1 cellular context compared by ENCODE assay signal in genomic region chr12:118016424-118017264, GRCh38.
TF ChIP-seq lines count a peak whose summit lies in the region.

Gene RFC5 (plus strand): TSS chr12:118016703. CDS start chr12:118016828, 125 bp downstream.

TF ChIP-seq in K562, 482 proteins besides CTCF, POLR2A, EP300 and RAD21 (continued from another document):
- TF ChIP-seq ASH1L (IDR thresholded peaks at IDR 0.05; ENCODE audit: borderline replicate concordance, low read depth, partially characterized antibody) (no peak), NRF1 (conservative IDR thresholded peaks at IDR 0.05 in 1 of 2, IDR thresholded peaks at IDR 0.05 in 1 of 2) (peak; percentile 73 to 80; a peak in 3 of 4 replicates), GABPB1 (CRISPR knock-in tag; IDR thresholded peaks at IDR 0.05) (peak; percentile 85), ZNF212 (CRISPR knock-in tag; IDR thresholded peaks at IDR 0.05) (no peak), SUPT5H (IDR thresholded peaks at IDR 0.05) (peak; percentile 92), SLC30A9 (CRISPR knock-in tag; IDR thresholded peaks at IDR 0.05) (no peak), NR3C1 (CRISPR knock-in tag; IDR thresholded peaks at IDR 0.05) (no peak), FOXK2 (conservative IDR thresholded peaks at IDR 0.05 in 1 of 2, IDR thresholded peaks at IDR 0.05 in 1 of 2; ENCODE audit: low read depth in 2 of 2) (no peak; a peak in 1 of 4 replicates), KDM2B (CRISPR knock-in tag; IDR thresholded peaks at IDR 0.05) (no peak), ZBTB12 (CRISPR knock-in tag; IDR thresholded peaks at IDR 0.05) (no peak), ZNF316 (IDR thresholded peaks at IDR 0.05) (no peak), FIP1L1 (IDR thresholded peaks at IDR 0.05; ENCODE audit: low read depth, low read length, poor library complexity, severe bottlenecking) (peak; percentile 80), MTA3 (IDR thresholded peaks at IDR 0.05; ENCODE audit: borderline replicate concordance) (peak; percentile 65; the same call in 1 of the 2 replicates), U2AF2 (optimal IDR thresholded peaks at IDR 0.05; ENCODE audit: low read depth, low read length) (no peak), ZNF224 (CRISPR knock-in tag; IDR thresholded peaks at IDR 0.05) (no peak), CC2D1A (IDR thresholded peaks at IDR 0.05) (no peak), CBFB (CRISPR knock-in tag; IDR thresholded peaks at IDR 0.05) (peak; percentile 81), ZNF12 (CRISPR knock-in tag; IDR thresholded peaks at IDR 0.05) (no peak; the same call in 1 of the 2 replicates), NR2C1 (IDR thresholded peaks at IDR 0.05) (peak; percentile 77), NR2C1 (tag; IDR thresholded peaks at IDR 0.05) (peak; percentile 86), ELK3 (CRISPR knock-in tag; IDR thresholded peaks at IDR 0.05) (no peak), POLR2H (tag; IDR thresholded peaks at IDR 0.05; ENCODE audit: low read depth) (peak; percentile 72), HLTF (IDR thresholded peaks at IDR 0.05) (no peak), SMARCE1 (IDR thresholded peaks at IDR 0.05) (no peak), DEAF1 (CRISPR knock-in tag; IDR thresholded peaks at IDR 0.05) (no peak), PTBP1 (IDR thresholded peaks at IDR 0.05; ENCODE audit: low read depth, low read length) (no peak), KDM5B (IDR thresholded peaks at IDR 0.05; ENCODE audit: insufficient replicate concordance, low read depth, low read length) (peak; percentile 90), HMG20B (CRISPR knock-in tag; IDR thresholded peaks at IDR 0.05) (no peak), CHD1 (IDR thresholded peaks at IDR 0.05; ENCODE audit: low read length) (peak; percentile 69), XRCC4 (IDR thresholded peaks at IDR 0.05; ENCODE audit: extremely low read depth, insufficient read depth, insufficient read length) (no peak), PCBP2 (IDR thresholded peaks at IDR 0.05; ENCODE audit: low read depth, low read length, poor library complexity, severe bottlenecking) (no peak), ZNF263 (CRISPR knock-in tag; IDR thresholded peaks at IDR 0.05; ENCODE audit: borderline replicate concordance) (no peak), CBX2 (IDR thresholded peaks at IDR 0.05; ENCODE audit: insufficient read depth, low read length, poor library complexity, severe bottlenecking) (no peak), CBX1 (IDR thresholded peaks at IDR 0.05; ENCODE audit: low read depth) (peak; percentile 58; the same call in 1 of the 2 replicates), ZNF785 (CRISPR knock-in tag; IDR thresholded peaks at IDR 0.05) (no peak), ZNF274 (IDR thresholded peaks at IDR 0.05; ENCODE audit: borderline replicate concordance, low read depth, low read length) (no peak; the same call in 1 of the 2 replicates)
